Comparison of ENCODE assay signal across 24 cellular contexts in the genomic region with DNA sequence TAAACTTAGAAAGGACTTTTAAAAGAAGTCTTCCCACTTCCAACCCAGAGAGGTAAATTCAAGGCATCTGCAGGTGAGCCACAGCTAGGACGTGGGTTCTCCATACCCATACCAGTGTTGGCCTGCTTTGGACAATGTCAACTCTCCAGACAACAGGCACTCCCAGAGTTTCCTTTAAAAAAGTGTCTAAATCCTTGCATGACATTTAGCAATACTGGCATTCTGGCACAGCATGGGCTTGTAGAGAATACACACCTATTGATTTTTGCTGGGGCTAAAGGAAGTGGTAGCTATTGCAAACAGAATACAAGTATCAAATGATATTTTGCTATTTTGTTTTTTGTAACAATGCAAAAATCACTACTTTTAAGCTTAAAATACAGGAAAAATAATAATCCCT. TPM values are rescaled to one million over a fixed set of nuclear protein-coding genes. Genes with fewer than 3 reads are reported as not detected.
A peak's percentile ranks its signal among the peaks of the same experiment; 100 is the strongest.
DNase-seq lines count a peak whose midpoint lies in the region; ATAC-seq, FAIRE-seq and TF ChIP-seq lines count a peak whose summit lies in the region.
"Had no signal": no experiment of that assay in that cellular context is flagged by ENCODE, and none has a peak within 500 bp of the region (broad histone marks: within the 10 kb centered on the region; RNA-seq: fewer than 3 reads in every experiment).

No MANE protein-coding gene starts in this region.

- H3K36me3 ChIP-seq in body of pancreas (replicated peaks in 1 of 2; ENCODE audit: insufficient read depth in 1 of 2, low read depth in 2 of 2) (no peaks in the 10 kb centered on the region), HepG2 (replicated peaks in 1 of 2; ENCODE audit: control insufficient read depth in 1 of 2, insufficient read depth in 2 of 2, low read length in 2 of 2) (no peaks in the 10 kb centered on the region), skeletal muscle tissue (ENCODE audit: control insufficient read depth in 3 of 3, insufficient read depth in 3 of 3, low read length in 3 of 3) (peaks cover 0 to 6% (median 4%) of the 10 kb centered on the region in 3 donors)
- H3K36me3 ChIP-seq: thyroid gland had no signal

- TF ChIP-seq CTCF in CD14-positive monocyte (IDR thresholded peaks at IDR 0.05) (no peak), body of pancreas (IDR thresholded peaks at IDR 0.05) (no peak), HepG2 (CRISPR knock-in tag; IDR thresholded peaks at IDR 0.05) (no peak)

- POLR2A ChIA-PET in HepG2 (lab: Yijun Ruan, JAX): interaction anchor here (1.3 kb wide), 1 partner anchor 26 kb away, joined by 5 read pairs; a partner anchor contains a TSS

- TF ChIP-seq POLR2A in body of pancreas (IDR thresholded peaks at IDR 0.05): no peak
- TF ChIP-seq POLR2A in HepG2 (IDR thresholded peaks at IDR 0.05; ENCODE audit: insufficient read depth in 1 of 2, low read depth in 2 of 2, low read length in 2 of 2): no peak

- H3K27ac Mint-ChIP-seq in CD14-positive monocyte: peak overlapping the region in 5 of 7 donors; percentile 56 to 99 (median 68)
- H3K27ac Mint-ChIP-seq: activated T-helper 17 cell treated with anti-CD3 and anti-CD28 coated beads, Interleukin-2, amount 50 U/mL, for 72 hours had no signal

- H3K9ac ChIP-seq in HepG2 (ENCODE audit: insufficient read depth, low read depth, low read length) (no peak overlapping the region), skeletal muscle tissue (ENCODE audit: low read depth in 1 of 3, low read length in 3 of 3) (no peak overlapping the region)
- H3K9ac ChIP-seq: KMS-11 had no signal

- peak overlapping the region; percentile 23 to 79 (median 56) for H3K27ac ChIP-seq in body of pancreas
- H3K27ac ChIP-seq in HepG2 (ENCODE audit: extremely low read length, insufficient read depth, low read length): no peak overlapping the region
- peak overlapping the region; percentile 77 for H3K27ac ChIP-seq in skeletal muscle tissue (ENCODE audit: low read depth, low read length)
- H3K27ac ChIP-seq: KMS-11 had no signal

- H3K9me3 Mint-ChIP-seq in CD14-positive monocyte: peaks cover 0 to 7% (median 1%) of the 10 kb centered on the region in 7 donors
- H3K9me3 Mint-ChIP-seq: activated T-helper 17 cell treated with anti-CD3 and anti-CD28 coated beads, Interleukin-2, amount 50 U/mL, for 72 hours had no signal

- in situ Hi-C loops in HepG2 (cut with HindIII; ENCODE audit: extremely low pct_ligation_motif_present, low pct_unique_long_range_greater_than_20kb): no loop called here

- H3K4me3 Mint-ChIP-seq in CD14-positive monocyte: no peak overlapping the region
- H3K4me3 Mint-ChIP-seq: activated T-helper 17 cell treated with anti-CD3 and anti-CD28 coated beads, Interleukin-2, amount 50 U/mL, for 72 hours; neural crest cell had no signal

- TF ChIP-seq EP300 in HepG2 (IDR thresholded peaks at IDR 0.05; ENCODE audit: low read depth in 2 of 2, low read length in 2 of 2): no peak
- no peak for TF ChIP-seq EP300 in HepG2 (CRISPR knock-in tag; IDR thresholded peaks at IDR 0.05; ENCODE audit: borderline replicate concordance)

- no peak for FAIRE-seq in HepG2 (lab: Jason Lieb, UNC)
- no peak for FAIRE-seq in HTR-8/SVneo (lab: Jason Lieb, UNC)
- FAIRE-seq: islet of Langerhans had no signal

- BruUV-seq in HepG2 (replicated peaks; lab: Mats Ljungman, UMichigan): no TSS peak

- DNase-seq in CD14-positive monocyte (ENCODE audit: low spot score): no peak
- no peak for DNase-seq in body of pancreas
- DNase-seq in HepG2 (ENCODE audit: low spot score): no peak
- no peak for DNase-seq in HTR-8/SVneo (ENCODE audit: insufficient read length, low spot score)
- no peak for DNase-seq in NCI-H446 treated with DMSO at 0.1 percent for 48 hours (lab: John Stamatoyannopoulos, UW)
- DNase-seq in COLO829 (ENCODE audit: low spot score): no peak
- DNase-seq: activated CD4-positive, alpha-beta T cell treated with anti-CD3 and anti-CD28 coated beads, Interleukin-2, amount 50 U/mL, for 48 hours; activated CD8-positive, alpha-beta memory T cell treated with anti-CD3 and anti-CD28 coated beads, Interleukin-2, amount 50 U/mL, for 4 hours; activated naive CD4-positive, alpha-beta T cell treated with anti-CD3 and anti-CD28 coated beads, Interleukin-2, amount 50 U/mL, for 16 hours; Caco-2; cortex of kidney; DMS79 treated with DMSO at 0.1 percent for 48 hours; MM.1S; NCI-H1417 treated with DMSO at 0.1 percent for 48 hours; NCI-H446; RPMI8226; stimulated activated naive CD8-positive, alpha-beta T cell treated with anti-CD3 and anti-CD28 coated beads, Interleukin-15, Interleukin-2, amounts not matched to agents 100 U/mL and 50 U/mL, for 24 hours; thyroid gland had no signal

- H3K9me3 ChIP-seq in body of pancreas (no peaks in the 10 kb centered on the region), HepG2 (ENCODE audit: low read length) (peaks cover 2% of the 10 kb centered on the region; the same call in 1 of the 2 replicates), skeletal muscle tissue (ENCODE audit: control insufficient read depth in 3 of 3, low read length in 3 of 3) (no peaks in the 10 kb centered on the region)
- H3K9me3 ChIP-seq: Caco-2, thyroid gland had no signal

- H3K4me1 Mint-ChIP-seq in CD14-positive monocyte: peaks cover 55% of the 10 kb centered on the region
- H3K4me1 Mint-ChIP-seq: activated T-helper 17 cell treated with anti-CD3 and anti-CD28 coated beads, Interleukin-2, amount 50 U/mL, for 72 hours had no signal

- H2AFZ ChIP-seq in HepG2 (ENCODE audit: low read length): no peak overlapping the region

- ATAC-seq in body of pancreas (peak; percentile 22), HepG2 (peak; percentile 54)
- ATAC-seq: activated CD4-positive, CD25-positive, alpha-beta regulatory T cell treated with anti-CD3 and anti-CD28 coated beads, Interleukin-2, amount 50 U/mL, for 24 hours; activated T-helper 17 cell treated with anti-CD3 and anti-CD28 coated beads, Interleukin-2, amount 50 U/mL, for 72 hours; stimulated activated naive CD8-positive, alpha-beta T cell treated with anti-CD3 and anti-CD28 coated beads, Interleukin-15, Interleukin-2, amounts not matched to agents 100 U/mL and 50 U/mL, for 24 hours had no signal

- H3K27me3 Mint-ChIP-seq in CD14-positive monocyte (ENCODE audit: low read depth in 3 of 3): peaks cover 0 to 2% (median 1%) of the 10 kb centered on the region in 3 donors

- peaks cover 20 to 22% of the 10 kb centered on the region in 2 donors for H3K36me3 Mint-ChIP-seq in CD14-positive monocyte

- H4K20me1 ChIP-seq in HepG2 (ENCODE audit: insufficient read depth, low read length): no peaks in the 10 kb centered on the region

- H3K79me2 ChIP-seq in HepG2 (ENCODE audit: insufficient read depth, low read length): no peaks in the 10 kb centered on the region

- no peak for TF ChIP-seq RAD21 in HepG2 (CRISPR knock-in tag; IDR thresholded peaks at IDR 0.05)

- 70 to 82% methylated on average over 1 of the region's 1 CpG for WGBS in body of pancreas, 2 donors
- 92% methylated on average over 1 of the region's 1 CpG for WGBS in HepG2 (ENCODE audit: low lambda C conversion rate)

- no peak overlapping the region for H3K4me2 ChIP-seq in HepG2 (ENCODE audit: low read depth, low read length)
- H3K4me2 ChIP-seq: KMS-11 had no signal

- H3K4me3 ChIP-seq in body of pancreas: no peak overlapping the region
- no peak overlapping the region for H3K4me3 ChIP-seq in HepG2 (replicated peaks in 1 of 3; ENCODE audit: insufficient read depth in 1 of 3, low read depth in 2 of 3, low read length in 3 of 3)
- H3K4me3 ChIP-seq in skeletal muscle tissue (ENCODE audit: low read length in 3 of 3): no peak overlapping the region
- H3K4me3 ChIP-seq: thyroid gland had no signal

- H3K27me3 ChIP-seq in body of pancreas (no peaks in the 10 kb centered on the region), HepG2 (ENCODE audit: control insufficient read depth in 1 of 2, insufficient read depth in 2 of 2, low read length in 2 of 2) (no peaks in the 10 kb centered on the region), skeletal muscle tissue (ENCODE audit: control insufficient read depth in 3 of 3, insufficient read depth in 3 of 3, low read length in 3 of 3) (no peaks in the 10 kb centered on the region)
- H3K27me3 ChIP-seq: thyroid gland had no signal

- CTCF ChIA-PET in HepG2 (lab: Yijun Ruan, JAX; ENCODE audit: low intra/inter-chr PET ratio, low total read pairs): no interaction called here

- H3K4me1 ChIP-seq in body of pancreas (peaks cover 34% of the 10 kb centered on the region), HepG2 (ENCODE audit: insufficient read depth, low read length) (peaks cover 35% of the 10 kb centered on the region), skeletal muscle tissue (ENCODE audit: control insufficient read depth in 3 of 3, insufficient read depth in 3 of 3, low read length in 3 of 3) (peaks cover 18 to 34% (median 28%) of the 10 kb centered on the region in 3 donors)
- H3K4me1 ChIP-seq: Caco-2 had no signal

- intact Hi-C loops in CD14-positive monocyte (cut with micrococcal nuclease) (loop anchor here in 1 of 2 donors (10.0 kb wide), 1 partner anchor 142 kb away; no protein-coding TSS in a partner anchor), body of pancreas (cut with DNase I) (no loop called here), HepG2 (cut with micrococcal nuclease; ENCODE audit: unreplicated experiment) (no loop called here)

RNA-seq across cellular contexts. Expression of a gene that starts 25.8 kb away (rescaled TPM):
- polyA plus RNA-seq in CD14-positive monocyte (10 to 100 TPM; 26.5 to 38.4 TPM), HepG2 (2011; rRNA removed) (23.6 and 31.8 TPM in 2 replicates)
- total RNA-seq in body of pancreas (10 to 100 TPM; 47.7 to 85.0 TPM), HepG2 (2016; rRNA removed; fragmentation: Illumina TruSeq; extraction: Trizol) (61.9 and 88.8 TPM in 2 replicates), skeletal muscle tissue (107 TPM)
- 10.5 and 12.5 TPM in 2 replicates for total RNA-seq in HepG2 (2016; cell fraction: cytosol; rRNA removed; fragmentation: Illumina TruSeq; extraction: Trizol; ENCODE audit: low read depth)
- total RNA-seq in HepG2 (2016; cell fraction: insoluble cytoplasmic fraction; rRNA removed; fragmentation: Illumina TruSeq; extraction: Trizol): 56.8 and 81.5 TPM in 2 replicates
- total RNA-seq in HepG2 (2016; cell fraction: membrane; rRNA removed; fragmentation: Illumina TruSeq; extraction: Trizol): 28.2 and 32.1 TPM in 2 replicates
- 64.4 and 74.3 TPM in 2 replicates for total RNA-seq in HepG2 (2016; cell fraction: nucleus; rRNA removed; fragmentation: Illumina TruSeq; extraction: Trizol)
- 9.8 and 13.5 TPM in 2 replicates for polyA plus RNA-seq in HepG2 (2011; cell fraction: cytosol; rRNA removed)
- 29.6 and 34.3 TPM in 2 replicates for polyA plus RNA-seq in HepG2 (2011; cell fraction: nucleus; rRNA removed)
- 18.7 and 21.1 TPM in 2 replicates for polyA plus RNA-seq in HepG2 (2012)
- polyA plus RNA-seq in HepG2 (2016; cell fraction: cytosol; fragmentation: Illumina TruSeq; extraction: Trizol; ENCODE audit: low read depth): 0.61 and 1.1 TPM in 2 replicates
- polyA plus RNA-seq in HepG2 (2016; cell fraction: insoluble cytoplasmic fraction; fragmentation: Illumina TruSeq; extraction: Trizol; ENCODE audit: low read depth): 33.8 and 35.8 TPM in 2 replicates
- 3.3 and 3.9 TPM in 2 replicates for polyA plus RNA-seq in HepG2 (2016; cell fraction: membrane; fragmentation: Illumina TruSeq; extraction: Trizol; ENCODE audit: low read depth)
- 42.9 and 44.5 TPM in 2 replicates for polyA plus RNA-seq in HepG2 (2016; cell fraction: nucleus; fragmentation: Illumina TruSeq; extraction: Trizol; ENCODE audit: insufficient read depth, low read depth)
- 84.7 and 103 TPM in 2 replicates for polyA minus RNA-seq in HepG2 (2011; rRNA and poly(A)+ RNA removed; ENCODE audit: low replicate concordance)
- polyA minus RNA-seq in HepG2 (2011; cell fraction: cytosol; rRNA and poly(A)+ RNA removed): 49.5 and 78.0 TPM in 2 replicates
- 130 and 156 TPM in 2 replicates for polyA minus RNA-seq in HepG2 (2011; cell fraction: nucleus; rRNA and poly(A)+ RNA removed)
